Comparison of ENCODE assay signal across 14 cellular contexts in genomic region chrX:19852014-19853005, GRCh38. TPM values are rescaled to one million over a fixed set of nuclear protein-coding genes. Genes with fewer than 3 reads are reported as not detected.
DNase-seq lines count a peak whose midpoint lies in the region; ATAC-seq and TF ChIP-seq lines count a peak whose summit lies in the region.
"Had no signal": no experiment of that assay in that cellular context is flagged by ENCODE, and none has a peak within 500 bp of the region (broad histone marks: within the 10 kb centered on the region; RNA-seq: fewer than 3 reads in every experiment).

No MANE protein-coding gene starts in this region.

- H3K9me3 Mint-ChIP-seq in activated CD4-positive, alpha-beta T cell treated with anti-CD3 and anti-CD28 coated beads, Interleukin-2, amount 10 ng/mL, durations not matched to agents 7 days and 5 days = no peaks in the 10 kb centered on the region
- H3K9me3 Mint-ChIP-seq: CD4-positive, alpha-beta T cell; naive B cell had no signal

- peaks cover 2% of the 10 kb centered on the region for H3K4me1 ChIP-seq in mucosa of descending colon (ENCODE audit: low read depth)

- peaks cover 14% of the 10 kb centered on the region for H3K36me3 Mint-ChIP-seq in activated CD4-positive, alpha-beta T cell treated with anti-CD3 and anti-CD28 coated beads, Interleukin-2, amount 10 ng/mL, durations not matched to agents 7 days and 5 days (ENCODE audit: low read depth)

- H3K4me1 Mint-ChIP-seq in activated CD4-positive, alpha-beta T cell treated with anti-CD3 and anti-CD28 coated beads, Interleukin-2, amount 10 ng/mL, durations not matched to agents 7 days and 5 days = peaks cover 55% of the 10 kb centered on the region

- no peaks in the 10 kb centered on the region for H3K36me3 ChIP-seq in mucosa of descending colon (ENCODE audit: low read depth)

- peak; percentile 67 for DNase-seq in EL
- DNase-seq in RPMI7951 (ENCODE audit: low read depth) = peak; percentile 92
- DNase-seq in fibroblast of peridontal ligament (ENCODE audit: extremely low read depth) = peak; percentile 15
- DNase-seq in mucosa of descending colon = no peak
- DNase-seq in activated CD4-positive, alpha-beta T cell treated with anti-CD3 and anti-CD28 coated beads, Interleukin-2, amount 10 ng/mL, durations not matched to agents 7 days and 5 days = no peak
- DNase-seq in head of caudate nucleus = no peak
- DNase-seq in activated naive CD4-positive, alpha-beta T cell treated with anti-CD3 and anti-CD28 coated beads, Interleukin-2, amount 50 U/mL, for 16 hours = no peak
- DNase-seq in GM19240 (ENCODE audit: insufficient read length, low spot score) = no peak
- DNase-seq: activated CD4-positive, alpha-beta T cell treated with anti-CD3 and anti-CD28 coated beads for 48 hours; CD4-positive, alpha-beta T cell; hypothalamus; naive B cell; NCI-H69 had no signal

- CTCF ChIA-PET in activated CD4-positive, alpha-beta T cell treated with anti-CD3 and anti-CD28 coated beads, Interleukin-2, amount 10 ng/mL, durations not matched to agents 7 days and 5 days (lab: Charles Lee) = interaction anchor here (0.6 to 2.1 kb wide), 2 partner anchors 9 to 1537 kb away, joined by 3 to 9 read pairs; no protein-coding TSS in a partner anchor

- no peaks in the 10 kb centered on the region for H3K27me3 Mint-ChIP-seq in activated CD4-positive, alpha-beta T cell treated with anti-CD3 and anti-CD28 coated beads, Interleukin-2, amount 10 ng/mL, durations not matched to agents 7 days and 5 days
- H3K27me3 Mint-ChIP-seq: CD4-positive, alpha-beta T cell; naive B cell had no signal

- POLR2A ChIA-PET in activated CD4-positive, alpha-beta T cell treated with anti-CD3 and anti-CD28 coated beads, Interleukin-2, amount 10 ng/mL, durations not matched to agents 7 days and 5 days (lab: Charles Lee) = no interaction called here

- intact Hi-C loops in mucosa of descending colon (cut with DNase I, micrococcal nuclease) = no loop called here
- intact Hi-C loops in head of caudate nucleus (cut with DNase I) = no loop called here

- H3K9me3 ChIP-seq in mucosa of descending colon = no peaks in the 10 kb centered on the region

- H3K4me3 ChIP-seq in mucosa of descending colon = no peak overlapping the region
- H3K4me3 ChIP-seq: skin epidermis had no signal

- peak; percentile 27 for ATAC-seq in mucosa of descending colon

- TF ChIP-seq CTCF in mucosa of descending colon (IDR thresholded peaks at IDR 0.05) = no peak

- H3K4me3 Mint-ChIP-seq in activated CD4-positive, alpha-beta T cell treated with anti-CD3 and anti-CD28 coated beads, Interleukin-2, amount 10 ng/mL, durations not matched to agents 7 days and 5 days = no peak overlapping the region
- H3K4me3 Mint-ChIP-seq: CD4-positive, alpha-beta T cell had no signal

- H3K27ac Mint-ChIP-seq in activated CD4-positive, alpha-beta T cell treated with anti-CD3 and anti-CD28 coated beads, Interleukin-2, amount 10 ng/mL, durations not matched to agents 7 days and 5 days = no peak overlapping the region
- H3K27ac Mint-ChIP-seq: CD4-positive, alpha-beta T cell had no signal

RNA-seq across cellular contexts. Expression of gene SH3KBP1, which starts 35.1 kb away (rescaled TPM):
- total RNA-seq in RPMI7951 (2014; rRNA removed; shearing (Covaris generic)) = 55.0 and 67.8 TPM in 2 replicates
- 10 to 100 TPM; 31.5 to 97.2 (median 47.3) TPM for total RNA-seq in mucosa of descending colon
- total RNA-seq in activated CD4-positive, alpha-beta T cell treated with anti-CD3 and anti-CD28 coated beads, Interleukin-2, amount 10 ng/mL, durations not matched to agents 7 days and 5 days = 100 to 1,000 TPM in 1 of 2 experiments, 10 to 100 TPM in 1; 95.6 to 103 TPM

Comparison
In these comparisons a context has a peak if more than half of its experiments do, and no peak if none do; other contexts are left out.
1. DNase-seq: peak in EL (single experiment), RPMI7951 (single experiment) and fibroblast of peridontal ligament (single experiment); none in mucosa of descending colon (0 of 3), activated CD4-positive, alpha-beta T cell treated with anti-CD3 and anti-CD28 coated beads, Interleukin-2, amount 10 ng/mL, durations not matched to agents 7 days and 5 days (single experiment), head of caudate nucleus (0 of 42), activated naive CD4-positive, alpha-beta T cell treated with anti-CD3 and anti-CD28 coated beads, Interleukin-2, amount 50 U/mL, for 16 hours (single experiment) and GM19240 (single experiment).